In genomic region chr1:184160236-184160635, GRCh38 we compare ENCODE assay signal across 12 cellular contexts.
DNase-seq lines count a peak whose midpoint lies in the region; ATAC-seq and TF ChIP-seq lines count a peak whose summit lies in the region.
"Had no signal": no experiment of that assay in that cellular context is flagged by ENCODE, and none has a peak within 500 bp of the region (broad histone marks: within the 10 kb centered on the region; RNA-seq: fewer than 3 reads in every experiment).

No MANE protein-coding gene starts in this region.

- CTCF ChIA-PET in CD8-positive, alpha-beta T cell (lab: Charles Lee): no interaction called here

- no peak for TF ChIP-seq CTCF in brain microvascular endothelial cell (IDR thresholded peaks at IDR 0.05; ENCODE audit: low read depth, low read length, missing control alignments)
- TF ChIP-seq CTCF in CD8-positive, alpha-beta T cell (IDR thresholded peaks at IDR 0.05): no peak

- in situ Hi-C loops in brain microvascular endothelial cell (cut with HindIII; ENCODE audit: low pct_ligation_motif_present, low sequenced_read_pairs): no loop called here

- POLR2A ChIA-PET in CD8-positive, alpha-beta T cell (lab: Charles Lee): no interaction called here

- H3K4me3 Mint-ChIP-seq in CD8-positive, alpha-beta T cell: no peak overlapping the region

- no peak overlapping the region for H3K27ac Mint-ChIP-seq in CD8-positive, alpha-beta T cell

- no peaks in the 10 kb centered on the region for H3K36me3 Mint-ChIP-seq in CD8-positive, alpha-beta T cell

- H3K4me1 ChIP-seq in CD8-positive, alpha-beta T cell (ENCODE audit: insufficient read depth, low read length): no peaks in the 10 kb centered on the region
- H3K4me1 ChIP-seq: right lobe of liver had no signal

- intact Hi-C loops in CD8-positive, alpha-beta T cell (cut with DNase I, micrococcal nuclease): no loop called here

- H3K4me1 Mint-ChIP-seq in CD8-positive, alpha-beta T cell (ENCODE audit: low read depth): no peaks in the 10 kb centered on the region

- peaks cover 2% of the 10 kb centered on the region for H3K27me3 Mint-ChIP-seq in CD8-positive, alpha-beta T cell (ENCODE audit: low read depth)

- no peaks in the 10 kb centered on the region for H3K36me3 ChIP-seq in brain microvascular endothelial cell (replicated peaks)
- H3K36me3 ChIP-seq in CD8-positive, alpha-beta T cell (ENCODE audit: insufficient read depth, low read length): no peaks in the 10 kb centered on the region
- H3K36me3 ChIP-seq: right lobe of liver had no signal

- H3K27ac ChIP-seq in brain microvascular endothelial cell: peak overlapping the region; percentile 63
- no peak overlapping the region for H3K27ac ChIP-seq in CD8-positive, alpha-beta T cell (ENCODE audit: low read depth, low read length)
- H3K27ac ChIP-seq: right lobe of liver had no signal

- ATAC-seq in GM18909 (IDR thresholded peaks at IDR 0.05; ENCODE audit: poor library complexity, unreplicated experiment): no peak
- no peak for ATAC-seq in CD8-positive, alpha-beta T cell

- no peaks in the 10 kb centered on the region for H3K27me3 ChIP-seq in brain microvascular endothelial cell (replicated peaks)
- no peaks in the 10 kb centered on the region for H3K27me3 ChIP-seq in CD8-positive, alpha-beta T cell (ENCODE audit: insufficient read depth, low read length)
- H3K27me3 ChIP-seq: right lobe of liver had no signal

- H3K9me3 ChIP-seq in CD8-positive, alpha-beta T cell (ENCODE audit: low read length): no peaks in the 10 kb centered on the region
- H3K9me3 ChIP-seq: right lobe of liver had no signal

- DNase-seq in activated CD4-positive, CD25-positive, alpha-beta regulatory T cell treated with anti-CD3 and anti-CD28 coated beads, Interleukin-2, amount 50 U/mL, for 16 hours (ENCODE audit: low read depth, low spot score): peak; percentile 6
- no peak for DNase-seq in activated CD4-positive, CD25-positive, alpha-beta regulatory T cell (lab: John Stamatoyannopoulos, UW)
- DNase-seq in HS-27A (ENCODE audit: low read depth) (peak; percentile 51), brain microvascular endothelial cell (peak; percentile 75), DMS79 treated with DMSO at 0.1 percent for 48 hours (lab: John Stamatoyannopoulos, UW) (no peak)
- peak; percentile 22 to 50 for DNase-seq in stimulated activated CD4-positive, alpha-beta T cell treated with anti-CD3 and anti-CD28 coated beads, Interleukin-15, amount 100 ng/mL, for 48 hours (ENCODE audit: low read depth in 2 of 2)
- no peak for DNase-seq in CD8-positive, alpha-beta T cell
- DNase-seq: ACHN, head of caudate nucleus, NCI-H1436, right lobe of liver had no signal

- no peak overlapping the region for H3K4me3 ChIP-seq in brain microvascular endothelial cell (ENCODE audit: low read depth, low read length)
- no peak overlapping the region for H3K4me3 ChIP-seq in CD8-positive, alpha-beta T cell (ENCODE audit: low read depth, low read length)
- H3K4me3 ChIP-seq: right lobe of liver had no signal

- no peaks in the 10 kb centered on the region for H3K9me3 Mint-ChIP-seq in CD8-positive, alpha-beta T cell

Comparison
In these comparisons a context has a peak if more than half of its experiments do, and no peak if none do; other contexts are left out.
1. DNase-seq: peak in activated CD4-positive, CD25-positive, alpha-beta regulatory T cell treated with anti-CD3 and anti-CD28 coated beads, Interleukin-2, amount 50 U/mL, for 16 hours (single experiment), HS-27A (single experiment), brain microvascular endothelial cell (single experiment) and stimulated activated CD4-positive, alpha-beta T cell treated with anti-CD3 and anti-CD28 coated beads, Interleukin-15, amount 100 ng/mL, for 48 hours (2 of 2); none in activated CD4-positive, CD25-positive, alpha-beta regulatory T cell (0 of 4), CD8-positive, alpha-beta T cell (0 of 7) and DMS79 treated with DMSO at 0.1 percent for 48 hours (single experiment).